Comparison of ENCODE assay signal across 7 cellular contexts in genomic region chr19:1929051-1929742, GRCh38. TPM values are rescaled to one million over a fixed set of nuclear protein-coding genes. Genes with fewer than 3 reads are reported as not detected.
A peak's percentile ranks its signal among the peaks of the same experiment; 100 is the strongest.
DNase-seq lines count a peak whose midpoint lies in the region; ATAC-seq and TF ChIP-seq lines count a peak whose summit lies in the region.

No MANE protein-coding gene starts in this region.

- DNase-seq in IMR-90 (peak; percentile 52), RPMI8226 (peak; percentile 89), foreskin melanocyte (peak; percentile 51), omental fat pad (ENCODE audit: low spot score) (peak; percentile 65), superior temporal gyrus (ENCODE audit: extremely low spot score) (peak; percentile 81)
- DNase-seq in activated effector memory CD4-positive, alpha-beta T cell treated with Interleukin-2 at 50 U/mL for 16 hours, result peak; percentile 70

- H4K91ac ChIP-seq in IMR-90 (ENCODE audit: insufficient read depth, low read depth, low read length), result no peak overlapping the region

- TF ChIP-seq POLR2A in IMR-90 (IDR thresholded peaks at IDR 0.05; ENCODE audit: low read depth, low read length), result no peak

- TF ChIP-seq CTCF in GM12875 (IDR thresholded peaks at IDR 0.05; ENCODE audit: borderline replicate concordance, insufficient read depth, low read depth, low read length), result peak; percentile 94
- peak; percentile 84 for TF ChIP-seq CTCF in IMR-90 (conservative IDR thresholded peaks at IDR 0.05; ENCODE audit: low read depth, low read length)
- TF ChIP-seq CTCF in omental fat pad (IDR thresholded peaks at IDR 0.05), result peak in 1 of 3 donors; percentile 55

- no peak overlapping the region for H3K18ac ChIP-seq in IMR-90 (ENCODE audit: low read depth, low read length)

- H2BK15ac ChIP-seq in IMR-90 (ENCODE audit: low read depth, low read length), result no peak overlapping the region

- no peaks in the 10 kb centered on the region; the same call in 1 of the 2 replicates for H3K9me3 ChIP-seq in IMR-90 (ENCODE audit: control insufficient read depth, insufficient read depth, low read length)

- peak overlapping the region; percentile 93 for H2AFZ ChIP-seq in IMR-90 (replicated peaks; ENCODE audit: low read length, poor library complexity)

- BruUV-seq in IMR-90 (replicated peaks; lab: Mats Ljungman, UMichigan), result no TSS peak

- no peak overlapping the region for H2BK5ac ChIP-seq in IMR-90 (ENCODE audit: low read depth, low read length, poor library complexity, severe bottlenecking)

- H3K4ac ChIP-seq in IMR-90 (ENCODE audit: low read depth, low read length), result no peak overlapping the region

- no peaks in the 10 kb centered on the region for H3K27me3 ChIP-seq in IMR-90 (ENCODE audit: control insufficient read depth, insufficient read depth, low read length)

- no peak overlapping the region for H3K14ac ChIP-seq in IMR-90 (replicated peaks; ENCODE audit: low read depth, low read length)

- peaks cover 6% of the 10 kb centered on the region for H3K4me1 ChIP-seq in IMR-90 (ENCODE audit: control insufficient read depth, insufficient read depth, low read length)

- H4K5ac ChIP-seq in IMR-90 (ENCODE audit: low read depth, low read length), result no peak overlapping the region

- peak; percentile 95 for ATAC-seq in IMR-90 (ENCODE audit: low read depth)
- peak; percentile 51 for ATAC-seq in omental fat pad (ENCODE audit: low FRiP score)

- intact Hi-C loops in IMR-90 (cut with micrococcal nuclease), result loop anchor here (1.0 kb wide), 2 partner anchors 140 to 387 kb away; no protein-coding TSS in a partner anchor

- peaks cover 10% of the 10 kb centered on the region; the same call in 1 of the 2 replicates for H3K36me3 ChIP-seq in IMR-90 (ENCODE audit: control insufficient read depth, insufficient read depth, low read length)

- dilution Hi-C loops in IMR-90 (cut with HindIII; ENCODE audit: low sequenced_read_pairs, unreplicated experiment), result no loop called here

- POLR2A ChIA-PET in IMR-90 (lab: Charles Lee; ENCODE audit: unreplicated experiment), result no interaction called here

- H4K8ac ChIP-seq in IMR-90 (ENCODE audit: low read depth in 2 of 2, low read length in 2 of 2), result peak overlapping the region in 1 of 2 experiments; percentile 59; a peak in 1 of 4 replicates

- no peak overlapping the region for H2AK5ac ChIP-seq in IMR-90 (ENCODE audit: low read depth, low read length)

- in situ Hi-C loops in IMR-90 (cut with MboI; ENCODE audit: low sequenced_read_pairs), result no loop called here

- no peak overlapping the region for H3K27ac ChIP-seq in IMR-90 (ENCODE audit: insufficient read depth, low read length)

- peak overlapping the region; percentile 86 for H3K4me2 ChIP-seq in IMR-90 (ENCODE audit: low read depth, low read length)

- CTCF ChIA-PET in IMR-90 (lab: Yijun Ruan, JAX), result no interaction called here

- no peak overlapping the region for H2AK9ac ChIP-seq in IMR-90 (replicated peaks; ENCODE audit: low read depth, low read length, poor library complexity)

- H3K4me3 ChIP-seq in GM12875 (ENCODE audit: low read depth, low read length) (peak overlapping the region; percentile 44), IMR-90 (ENCODE audit: insufficient read depth, low read depth, low read length) (peak overlapping the region; percentile 45)

- no peak overlapping the region for H2BK120ac ChIP-seq in IMR-90 (ENCODE audit: low read depth, low read length)

- no peak overlapping the region for H3K56ac ChIP-seq in IMR-90 (ENCODE audit: extremely low read depth, insufficient read depth, low read length)

- no peaks in the 10 kb centered on the region for H3K79me1 ChIP-seq in IMR-90 (ENCODE audit: low read depth in 1 of 2, low read length in 2 of 2)

- WGBS in IMR-90 (ENCODE audit: extremely low coverage in 2 of 2, insufficient read length in 1 of 2), 2 experiments, result 16% methylated on average over 22 of the region's 42 CpGs; no CpG with 5 or more reads in 1 of the 2 experiments

- H3K9ac ChIP-seq in IMR-90 (ENCODE audit: low read depth, low read length), result peak overlapping the region; percentile 26; the same call in 1 of the 2 replicates

- TF ChIP-seq RAD21 in IMR-90 (IDR thresholded peaks at IDR 0.05; ENCODE audit: low read length), result peak; percentile 73

- no peaks in the 10 kb centered on the region for H3K9me1 ChIP-seq in IMR-90 (ENCODE audit: insufficient read depth, low read length)

- H3K23ac ChIP-seq in IMR-90 (ENCODE audit: low read depth, low read length), result no peak overlapping the region

- no peak overlapping the region for H2BK20ac ChIP-seq in IMR-90 (ENCODE audit: low read depth, low read length)

- H4K20me1 ChIP-seq in IMR-90 (ENCODE audit: insufficient read depth, low read length), result no peaks in the 10 kb centered on the region

TF ChIP-seq in IMR-90, 13 proteins besides CTCF, POLR2A, EP300 and RAD21:
- no peak for TF ChIP-seq BHLHE40 (IDR thresholded peaks at IDR 0.05; ENCODE audit: low read depth, low read length)
- TF ChIP-seq SMC3 (IDR thresholded peaks at IDR 0.05; ENCODE audit: low read depth, low read length), result peak; percentile 65
- TF ChIP-seq RCOR1 (IDR thresholded peaks at IDR 0.05; ENCODE audit: insufficient replicate concordance, low read length), result no peak
- TF ChIP-seq MAZ (IDR thresholded peaks at IDR 0.05; ENCODE audit: borderline replicate concordance, low read depth, low read length), result 0 out of 2 replicates have a peak, but pooled peaks have one; percentile 23
- no peak for TF ChIP-seq MXI1 (IDR thresholded peaks at IDR 0.05; ENCODE audit: borderline replicate concordance, low read depth, low read length)

RNA-seq across cellular contexts. Expression of gene CSNK1G2, which starts 11.8 kb away (rescaled TPM):
- total RNA-seq in IMR-90 (2012; rRNA removed) (35.6 and 38.0 TPM in 2 replicates), omental fat pad (10 to 100 TPM; 49.3 to 76.6 (median 52.3) TPM)
- 96.3 and 124 TPM in 2 replicates for polyA plus RNA-seq in IMR-90 (2012; rRNA removed)
- 41.7 and 73.8 TPM in 2 replicates for polyA plus RNA-seq in IMR-90 (2012; cell fraction: cytosol; rRNA removed)
- polyA plus RNA-seq in IMR-90 (2012; cell fraction: nucleus; rRNA removed; ENCODE audit: low replicate concordance), result 374 and 949 TPM in 2 replicates

RNA-seq across cellular contexts. Expression of gene ADAT3, which starts 24.0 kb away (rescaled TPM):
- 0.28 and 0.36 TPM in 2 replicates for total RNA-seq in IMR-90 (2012; rRNA removed)
- 2.8 and 3.6 TPM in 2 replicates for polyA plus RNA-seq in IMR-90 (2012; rRNA removed)
- 2.5 and 5.0 TPM in 2 replicates for polyA plus RNA-seq in IMR-90 (2012; cell fraction: cytosol; rRNA removed)
- polyA plus RNA-seq in IMR-90 (2012; cell fraction: nucleus; rRNA removed; ENCODE audit: low replicate concordance), result 4.0 and 16.1 TPM in 2 replicates
- total RNA-seq in omental fat pad, result 1 to 10 TPM; 2.4 to 6.2 (median 3.9) TPM

RNA-seq across cellular contexts. Expression of gene SCAMP4, which starts 24.0 kb away (rescaled TPM):
- total RNA-seq in IMR-90 (2012; rRNA removed) (10.8 and 16.1 TPM in 2 replicates), omental fat pad (10 to 100 TPM; 38.0 to 57.8 (median 45.6) TPM)
- 24.0 and 28.1 TPM in 2 replicates for polyA plus RNA-seq in IMR-90 (2012; rRNA removed)
- polyA plus RNA-seq in IMR-90 (2012; cell fraction: cytosol; rRNA removed), result 24.9 and 55.9 TPM in 2 replicates
- polyA plus RNA-seq in IMR-90 (2012; cell fraction: nucleus; rRNA removed; ENCODE audit: low replicate concordance), result 46.2 and 111 TPM in 2 replicates

RNA-seq across cellular contexts. Expression of gene ABHD17A, which starts 43.9 kb away (rescaled TPM):
- total RNA-seq in IMR-90 (2012; rRNA removed) (31.9 and 37.8 TPM in 2 replicates), omental fat pad (100 to 1,000 TPM in 1 of 4 donors, 10 to 100 TPM in 3; 70.1 to 117 (median 87.8) TPM)
- 76.2 and 111 TPM in 2 replicates for polyA plus RNA-seq in IMR-90 (2012; rRNA removed)
- polyA plus RNA-seq in IMR-90 (2012; cell fraction: cytosol; rRNA removed), result 52.5 and 129 TPM in 2 replicates
- polyA plus RNA-seq in IMR-90 (2012; cell fraction: nucleus; rRNA removed; ENCODE audit: low replicate concordance), result 86.9 and 244 TPM in 2 replicates
